Comparison of ENCODE assay signal across 8 cellular contexts in genomic region chr12:93466625-93467350, GRCh38. TPM values are rescaled to one million over a fixed set of nuclear protein-coding genes. Genes with fewer than 3 reads are reported as not detected.
A peak's percentile ranks its signal among the peaks of the same experiment; 100 is the strongest.
DNase-seq lines count a peak whose midpoint lies in the region; ATAC-seq, FAIRE-seq and TF ChIP-seq lines count a peak whose summit lies in the region.

No MANE protein-coding gene starts in this region.

- no peak for TF ChIP-seq POLR2A in breast epithelium (IDR thresholded peaks at IDR 0.05)

- no peak for FAIRE-seq in urothelium cell line (lab: Jason Lieb, UNC)

- no peak for ATAC-seq in CD4-positive, CD25-positive, alpha-beta regulatory T cell (ENCODE audit: low read depth in 2 of 2)
- ATAC-seq in HG03460 (IDR thresholded peaks at IDR 0.05; ENCODE audit: unreplicated experiment): peak; percentile 5
- ATAC-seq in naive thymus-derived CD8-positive, alpha-beta T cell: no peak
- ATAC-seq in HG03521 (IDR thresholded peaks at IDR 0.05; ENCODE audit: unreplicated experiment): no peak

- peaks cover 13% of the 10 kb centered on the region for H3K36me3 ChIP-seq in CD4-positive, CD25-positive, alpha-beta regulatory T cell (ENCODE audit: control insufficient read depth, insufficient read depth, low read length)
- H3K36me3 ChIP-seq in breast epithelium: no peaks in the 10 kb centered on the region

- POLR2A ChIA-PET in naive thymus-derived CD8-positive, alpha-beta T cell (lab: Charles Lee): interaction anchor here (0.6 to 2.9 kb wide), 13 partner anchors 18 to 1324 kb away, joined by 3 to 19 read pairs (median 4); partner anchors contain the start of genes EEA1 and UBE2N

- no peak for TF ChIP-seq CTCF in breast epithelium (IDR thresholded peaks at IDR 0.05)

- intact Hi-C loops in breast epithelium (cut with DNase I; ENCODE audit: low total_unique reads): no loop called here

- peaks cover 24% of the 10 kb centered on the region for H3K4me1 ChIP-seq in CD4-positive, CD25-positive, alpha-beta regulatory T cell (ENCODE audit: control insufficient read depth, insufficient read depth, low read length, poor library complexity, severe bottlenecking)
- H3K4me1 ChIP-seq in breast epithelium: peaks cover 0 to 5% of the 10 kb centered on the region in 2 donors

- no peaks in the 10 kb centered on the region for H3K9me3 ChIP-seq in CD4-positive, CD25-positive, alpha-beta regulatory T cell (ENCODE audit: control insufficient read depth in 2 of 2, low read length in 2 of 2)
- no peaks in the 10 kb centered on the region for H3K9me3 ChIP-seq in breast epithelium

- peaks cover 15% of the 10 kb centered on the region for H3K36me3 Mint-ChIP-seq in CD4-positive, CD25-positive, alpha-beta regulatory T cell
- H3K36me3 Mint-ChIP-seq in naive thymus-derived CD8-positive, alpha-beta T cell: peaks cover 0 to 17% (median 5%) of the 10 kb centered on the region in 3 donors

- peak overlapping the region; percentile 86 to 97 (median 94) for H3K4me3 Mint-ChIP-seq in CD4-positive, CD25-positive, alpha-beta regulatory T cell
- H3K4me3 Mint-ChIP-seq in naive thymus-derived CD8-positive, alpha-beta T cell: peak overlapping the region; percentile 83 to 96 (median 92)

- peak overlapping the region; percentile 83 to 98 (median 98) for H3K27ac Mint-ChIP-seq in CD4-positive, CD25-positive, alpha-beta regulatory T cell
- peak overlapping the region; percentile 77 to 98 (median 97) for H3K27ac Mint-ChIP-seq in naive thymus-derived CD8-positive, alpha-beta T cell

- peaks cover 28 to 46% (median 37%) of the 10 kb centered on the region in 4 donors for H3K4me1 Mint-ChIP-seq in CD4-positive, CD25-positive, alpha-beta regulatory T cell
- H3K4me1 Mint-ChIP-seq in naive thymus-derived CD8-positive, alpha-beta T cell: peaks cover 16 to 39% (median 35%) of the 10 kb centered on the region in 4 donors

- peak overlapping the region; percentile 88 for H3K27ac ChIP-seq in CD4-positive, CD25-positive, alpha-beta regulatory T cell (ENCODE audit: insufficient read depth, low read length, poor library complexity, severe bottlenecking)
- peak overlapping the region in 1 of 2 donors; percentile 94 for H3K27ac ChIP-seq in breast epithelium

- H3K9me3 Mint-ChIP-seq in CD4-positive, CD25-positive, alpha-beta regulatory T cell: peaks cover 0 to 3% (median 0%) of the 10 kb centered on the region in 7 donors
- H3K9me3 Mint-ChIP-seq in naive thymus-derived CD8-positive, alpha-beta T cell: no peaks in the 10 kb centered on the region

- H3K27me3 ChIP-seq in CD4-positive, CD25-positive, alpha-beta regulatory T cell (ENCODE audit: control insufficient read depth, insufficient read depth, low read length): no peaks in the 10 kb centered on the region
- H3K27me3 ChIP-seq in breast epithelium: no peaks in the 10 kb centered on the region

- H3K4me3 ChIP-seq in CD4-positive, CD25-positive, alpha-beta regulatory T cell (ENCODE audit: low read depth, low read length): peak overlapping the region; percentile 94
- H3K4me3 ChIP-seq in breast epithelium: peak overlapping the region; percentile 48 to 75 (median 72)

- peak in 1 of 3 donors; percentile 2 for DNase-seq in CD4-positive, CD25-positive, alpha-beta regulatory T cell
- DNase-seq in breast epithelium (ENCODE audit: low spot score in 2 of 2) (no peak), urothelium cell line (ENCODE audit: low spot score) (no peak), hepatic stellate cell (ENCODE audit: low spot score) (no peak), NCI-H1092 treated with DMSO at 0.1 percent for 48 hours (lab: John Stamatoyannopoulos, UW) (no peak)
- DNase-seq in naive thymus-derived CD8-positive, alpha-beta T cell: peak in 1 of 10 donors; percentile 7

- H3K27me3 Mint-ChIP-seq in CD4-positive, CD25-positive, alpha-beta regulatory T cell: no peaks in the 10 kb centered on the region
- no peaks in the 10 kb centered on the region for H3K27me3 Mint-ChIP-seq in naive thymus-derived CD8-positive, alpha-beta T cell

RNA-seq across cellular contexts. Expression of gene MRPL42, which starts 0.5 kb away (rescaled TPM):
- 43.2 TPM for total RNA-seq in CD4-positive, CD25-positive, alpha-beta regulatory T cell
- polyA plus RNA-seq in CD4-positive, CD25-positive, alpha-beta regulatory T cell: 100 to 1,000 TPM in 1 of 4 donors, 10 to 100 TPM in 3; 92.0 to 121 (median 98.0) TPM
- total RNA-seq in breast epithelium: 10 to 100 TPM; 24.6 to 62.3 (median 41.0) TPM
- total RNA-seq in naive thymus-derived CD8-positive, alpha-beta T cell: 10 to 100 TPM; 35.6 to 40.8 TPM
- 10 to 100 TPM; 62.4 to 64.6 (median 64.2) TPM for polyA plus RNA-seq in naive thymus-derived CD8-positive, alpha-beta T cell

RNA-seq across cellular contexts. Expression of gene UBE2N, which starts 25.0 kb away (rescaled TPM):
- 116 TPM for total RNA-seq in CD4-positive, CD25-positive, alpha-beta regulatory T cell
- 100 to 1,000 TPM; 195 to 314 (median 239) TPM for polyA plus RNA-seq in CD4-positive, CD25-positive, alpha-beta regulatory T cell
- total RNA-seq in breast epithelium: 10 to 100 TPM; 23.0 to 47.7 (median 43.3) TPM
- 10 to 100 TPM; 66.8 to 73.4 TPM for total RNA-seq in naive thymus-derived CD8-positive, alpha-beta T cell
- 100 to 1,000 TPM; 117 to 123 (median 118) TPM for polyA plus RNA-seq in naive thymus-derived CD8-positive, alpha-beta T cell
